8 cellular contexts compared by ENCODE assay signal in the genomic region with DNA sequence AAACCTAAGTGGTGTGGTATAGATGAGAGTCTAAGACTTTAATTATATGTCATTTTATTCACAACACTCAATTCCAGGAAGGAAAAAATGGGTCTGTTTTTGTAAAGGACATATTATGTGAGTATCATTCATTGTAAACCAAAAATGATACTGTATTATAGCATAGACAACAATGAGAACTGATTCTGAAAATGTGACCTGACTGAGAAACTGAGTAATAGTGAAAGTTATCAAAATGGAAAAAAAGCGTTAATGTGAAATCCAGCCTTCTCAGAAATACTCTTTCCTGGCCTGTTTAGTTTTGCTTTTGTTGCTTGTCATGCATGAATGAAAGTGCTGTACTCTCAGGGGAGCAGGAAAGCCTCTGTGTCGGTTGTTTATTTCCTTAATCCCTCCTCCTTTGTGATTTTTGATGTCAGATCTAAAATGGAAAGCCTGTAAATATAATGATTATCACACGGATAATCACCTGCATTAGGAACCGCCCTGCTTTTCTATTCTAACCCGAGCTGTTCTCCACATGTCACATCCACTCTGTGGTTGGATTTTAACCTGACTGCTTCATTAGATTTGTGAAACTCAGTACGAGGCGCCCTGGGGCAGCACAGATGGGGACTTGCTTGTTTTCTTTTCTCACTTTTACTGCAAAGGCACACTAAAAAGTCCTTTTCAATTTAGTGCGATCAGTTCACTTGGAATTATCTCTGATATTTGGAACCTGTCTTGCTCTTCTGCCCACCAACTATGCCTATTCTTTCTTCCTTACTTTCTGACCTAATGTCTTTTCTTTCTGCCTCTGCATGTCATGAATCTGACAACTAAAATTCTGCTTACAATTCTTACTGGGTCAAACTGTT.
A peak's percentile ranks its signal among the peaks of the same experiment; 100 is the strongest.
DNase-seq lines count a peak whose midpoint lies in the region; ATAC-seq and TF ChIP-seq lines count a peak whose summit lies in the region.

No MANE protein-coding gene starts in this region.

- H3K27me3 Mint-ChIP-seq in activated CD4-positive, alpha-beta T cell treated with anti-CD3 and anti-CD28 coated beads, Interleukin-2, amount 10 ng/mL, durations not matched to agents 7 days and 5 days = no peaks in the 10 kb centered on the region
- no peaks in the 10 kb centered on the region for H3K27me3 Mint-ChIP-seq in endodermal cell (ENCODE audit: insufficient read depth)

- 70 to 78% methylated on average over 7 to 8 of the region's 8 CpGs for whole genome bisulfite sequencing in endodermal cell (ENCODE audit: insufficient coverage in 1 of 2, insufficient read length in 1 of 2), 2 experiments
- WGBS in psoas muscle, 3 donors = 15 to 25% (median 15%) methylated on average over 8 of the region's 8 CpGs

- in situ Hi-C loops in G401 (cut with HindIII; ENCODE audit: low sequenced_read_pairs) = no loop called here

- peak overlapping the region; percentile 34; the same call in 1 of the 2 replicates for H2AFZ ChIP-seq in Loucy (ENCODE audit: low read length)

- peaks cover 67% of the 10 kb centered on the region for H3K4me1 Mint-ChIP-seq in activated CD4-positive, alpha-beta T cell treated with anti-CD3 and anti-CD28 coated beads, Interleukin-2, amount 10 ng/mL, durations not matched to agents 7 days and 5 days
- H3K4me1 Mint-ChIP-seq in endodermal cell = peaks cover 14% of the 10 kb centered on the region

- no peaks in the 10 kb centered on the region for H3K79me2 ChIP-seq in Loucy (ENCODE audit: insufficient read depth, low read length)

- H3K9me3 ChIP-seq in Loucy (ENCODE audit: insufficient read depth, low read depth, low read length) (0 out of 2 replicates have a peak, but pooled peaks cover 3% of the 10 kb centered on the region), endodermal cell (ENCODE audit: control insufficient read depth, low read length) (peaks cover 5% of the 10 kb centered on the region), psoas muscle (no peaks in the 10 kb centered on the region)

- H3K4me1 ChIP-seq in Loucy (ENCODE audit: insufficient read depth, low read length, poor library complexity, severe bottlenecking) (peaks cover 55% of the 10 kb centered on the region), endodermal cell (ENCODE audit: control insufficient read depth, insufficient read depth, low read length) (peaks cover 9% of the 10 kb centered on the region), psoas muscle (peaks cover 48% of the 10 kb centered on the region)

- no peaks in the 10 kb centered on the region for H3K27me3 ChIP-seq in Loucy (ENCODE audit: insufficient read depth, low read length, poor library complexity, severe bottlenecking)
- no peaks in the 10 kb centered on the region for H3K27me3 ChIP-seq in endodermal cell (ENCODE audit: control insufficient read depth, insufficient read depth, low read length, poor library complexity, severe bottlenecking)
- no peaks in the 10 kb centered on the region for H3K27me3 ChIP-seq in psoas muscle (ENCODE audit: insufficient read depth in 3 of 3, low read length in 2 of 3)

- peak overlapping the region; percentile 96 for H3K27ac Mint-ChIP-seq in activated CD4-positive, alpha-beta T cell treated with anti-CD3 and anti-CD28 coated beads, Interleukin-2, amount 10 ng/mL, durations not matched to agents 7 days and 5 days
- H3K27ac Mint-ChIP-seq in endodermal cell = no peak overlapping the region

- TF ChIP-seq CTCF in Loucy (conservative IDR thresholded peaks at IDR 0.05; ENCODE audit: low read length) = no peak
- no peak for TF ChIP-seq CTCF in endodermal cell (conservative IDR thresholded peaks at IDR 0.05)
- TF ChIP-seq CTCF in psoas muscle (IDR thresholded peaks at IDR 0.05) = no peak

- peak overlapping the region; percentile 71 for H3K4me3 ChIP-seq in Loucy (ENCODE audit: low read length, poor library complexity, severe bottlenecking)
- peak overlapping the region; percentile 9 for H3K4me3 ChIP-seq in endodermal cell (ENCODE audit: low read length)
- peak overlapping the region; percentile 46 for H3K4me3 ChIP-seq in psoas muscle

- H3K9me2 ChIP-seq in Loucy (replicated peaks; ENCODE audit: low read depth, low read length) = no peaks in the 10 kb centered on the region

- no peaks in the 10 kb centered on the region for H3K36me3 ChIP-seq in Loucy (ENCODE audit: insufficient read depth, low read length)
- H3K36me3 ChIP-seq in endodermal cell (ENCODE audit: control insufficient read depth, insufficient read depth, low read length) = peaks cover 4% of the 10 kb centered on the region
- H3K36me3 ChIP-seq in psoas muscle (ENCODE audit: insufficient read depth in 1 of 2, low read depth in 1 of 2) = no peaks in the 10 kb centered on the region

- intact Hi-C loops in psoas muscle (cut with DNase I) = no loop called here

- H3K27ac ChIP-seq in endodermal cell (ENCODE audit: low read depth, low read length) (peak overlapping the region; percentile 78), psoas muscle (peak overlapping the region; percentile 52)

- H3K9ac ChIP-seq in Loucy (ENCODE audit: low read depth, low read length, poor library complexity, severe bottlenecking) = peak overlapping the region; percentile 64
- H3K9ac ChIP-seq in endodermal cell (ENCODE audit: extremely low read depth, low read length, poor library complexity, severe bottlenecking) = no peak overlapping the region

- H3K4me2 ChIP-seq in Loucy (ENCODE audit: low read depth, low read length, poor library complexity, severe bottlenecking) = peak overlapping the region; percentile 94

- peak; percentile 77 for DNase-seq in G401 (ENCODE audit: low spot score)
- peak; percentile 69 for DNase-seq in activated CD4-positive, alpha-beta T cell treated with anti-CD3 and anti-CD28 coated beads, Interleukin-2, amount 10 ng/mL, durations not matched to agents 7 days and 5 days
- DNase-seq in endodermal cell = no peak
- DNase-seq in psoas muscle = no peak
- DNase-seq in NCI-H2029 treated with DMSO at 0.1 percent for 48 hours (lab: John Stamatoyannopoulos, UW) = no peak
- no peak for DNase-seq in occipital lobe (lab: John Stamatoyannopoulos, UW)

- peak; percentile 68 for ATAC-seq in GM21717 (IDR thresholded peaks at IDR 0.05; ENCODE audit: unreplicated experiment)
- ATAC-seq in psoas muscle = no peak

- POLR2A ChIA-PET in activated CD4-positive, alpha-beta T cell treated with anti-CD3 and anti-CD28 coated beads, Interleukin-2, amount 10 ng/mL, durations not matched to agents 7 days and 5 days (lab: Charles Lee) = no interaction called here

- H3K36me3 Mint-ChIP-seq in activated CD4-positive, alpha-beta T cell treated with anti-CD3 and anti-CD28 coated beads, Interleukin-2, amount 10 ng/mL, durations not matched to agents 7 days and 5 days (ENCODE audit: low read depth) = peaks cover 19% of the 10 kb centered on the region
- peaks cover 3% of the 10 kb centered on the region for H3K36me3 Mint-ChIP-seq in endodermal cell (ENCODE audit: low read depth)

- CTCF ChIA-PET in activated CD4-positive, alpha-beta T cell treated with anti-CD3 and anti-CD28 coated beads, Interleukin-2, amount 10 ng/mL, durations not matched to agents 7 days and 5 days (lab: Charles Lee) = no interaction called here

- H4K20me1 ChIP-seq in Loucy (ENCODE audit: insufficient read depth, low read length, poor library complexity, severe bottlenecking) = no peaks in the 10 kb centered on the region

- H3K9me3 Mint-ChIP-seq in activated CD4-positive, alpha-beta T cell treated with anti-CD3 and anti-CD28 coated beads, Interleukin-2, amount 10 ng/mL, durations not matched to agents 7 days and 5 days = peaks cover 17% of the 10 kb centered on the region
- H3K9me3 Mint-ChIP-seq in endodermal cell = peaks cover 3% of the 10 kb centered on the region

- H3K4me3 Mint-ChIP-seq in activated CD4-positive, alpha-beta T cell treated with anti-CD3 and anti-CD28 coated beads, Interleukin-2, amount 10 ng/mL, durations not matched to agents 7 days and 5 days = peak overlapping the region; percentile 67
- no peak overlapping the region for H3K4me3 Mint-ChIP-seq in endodermal cell

- H3F3A ChIP-seq in Loucy (ENCODE audit: low read depth) = peaks cover 6% of the 10 kb centered on the region

Comparison
In these comparisons a context has a peak if more than half of its experiments do, and no peak if none do; other contexts are left out.
1. DNase-seq: peak in G401 (single experiment) and activated CD4-positive, alpha-beta T cell treated with anti-CD3 and anti-CD28 coated beads, Interleukin-2, amount 10 ng/mL, durations not matched to agents 7 days and 5 days (single experiment); none in endodermal cell (single experiment), psoas muscle (0 of 2), NCI-H2029 treated with DMSO at 0.1 percent for 48 hours (single experiment) and occipital lobe (single experiment).
2. H3K4me3 ChIP-seq: peak in every context shown above with its lines; median percentile 71 in Loucy; 46 in psoas muscle; 9 in endodermal cell.